26 cellular contexts compared by ENCODE assay signal in genomic region chr9:70060148-70060882, GRCh38. TPM values are rescaled to one million over a fixed set of nuclear protein-coding genes. Genes with fewer than 3 reads are reported as not detected.
DNase-seq lines count a peak whose midpoint lies in the region; ATAC-seq and TF ChIP-seq lines count a peak whose summit lies in the region.
"Had no signal": no experiment of that assay in that cellular context is flagged by ENCODE, and none has a peak within 500 bp of the region (broad histone marks: within the 10 kb centered on the region; RNA-seq: fewer than 3 reads in every experiment).

No MANE protein-coding gene starts in this region.

- ATAC-seq in heart right ventricle (no peak), left colon (no peak)
- ATAC-seq: Panc1 had no signal

- H3K27me3 ChIP-seq in left ventricle myocardium inferior (ENCODE audit: low read depth) (no peaks in the 10 kb centered on the region), heart right ventricle (no peaks in the 10 kb centered on the region), iPS-20b (ENCODE audit: insufficient read depth, low read length) (no peaks in the 10 kb centered on the region)
- H3K27me3 ChIP-seq: BLaER1 treated with 17β-estradiol and CSF1 and Interleukin-3, amounts not matched to agents 10 nM and 100 nM; SJCRH30 had no signal

- no peak overlapping the region; the same call in 1 of the 2 replicates for H3K9ac ChIP-seq in iPS-20b (ENCODE audit: low read depth, low read length)
- H3K9ac ChIP-seq: BLaER1 treated with 17β-estradiol and CSF1 and Interleukin-3, amounts not matched to agents 10 nM and 100 nM; KMS-11 had no signal

- peaks cover 39% of the 10 kb centered on the region for H3K4me1 Mint-ChIP-seq in osteocyte (ENCODE audit: unreplicated experiment)
- H3K4me1 Mint-ChIP-seq: CD4-positive, alpha-beta memory T cell had no signal

- DNase-seq in left ventricle myocardium inferior: no peak
- no peak for DNase-seq in heart right ventricle
- DNase-seq in osteocyte (ENCODE audit: extremely low spot score, unreplicated experiment): no peak
- no peak for DNase-seq in activated CD4-positive, alpha-beta T cell treated with anti-CD3 and anti-CD28 coated beads for 1 hour
- DNase-seq in SK-N-DZ (ENCODE audit: low spot score): no peak
- DNase-seq in hippocampal formation (lab: John Stamatoyannopoulos, UW): no peak
- no peak for DNase-seq in left colon
- DNase-seq: 8988T; Caco-2; CD4-positive, alpha-beta memory T cell; DMS 273 treated with DMSO at 0.1 percent for 48 hours; DND-41; HCEC 1CT; IMR-90; NCI-H1092 treated with DMSO at 0.1 percent for 48 hours; NCI-H1436 treated with DMSO at 0.1 percent for 48 hours; NCI-H2081 treated with DMSO at 0.1 percent for 48 hours; NCI-H2171 treated with DMSO at 0.1 percent for 48 hours; NCI-H524 treated with DMSO at 0.1 percent for 48 hours; NCI-H82; SJCRH30 had no signal

- no peak overlapping the region for H3K4me3 Mint-ChIP-seq in osteocyte (ENCODE audit: unreplicated experiment)
- H3K4me3 Mint-ChIP-seq: CD4-positive, alpha-beta memory T cell had no signal

- no peaks in the 10 kb centered on the region for H3K27me3 Mint-ChIP-seq in osteocyte (ENCODE audit: unreplicated experiment)

- TF ChIP-seq CTCF in left ventricle myocardium inferior (IDR thresholded peaks at IDR 0.05; ENCODE audit: borderline replicate concordance) (no peak), heart right ventricle (IDR thresholded peaks at IDR 0.05) (no peak), osteocyte (IDR thresholded peaks at IDR 0.05) (no peak)

- no peaks in the 10 kb centered on the region for H3K9me3 Mint-ChIP-seq in osteocyte (ENCODE audit: unreplicated experiment)
- H3K9me3 Mint-ChIP-seq: CD4-positive, alpha-beta memory T cell had no signal

- H3K4me3 ChIP-seq in left ventricle myocardium inferior (no peak overlapping the region), heart right ventricle (no peak overlapping the region), iPS-20b (ENCODE audit: low read length) (no peak overlapping the region)
- H3K4me3 ChIP-seq: BLaER1 treated with 17β-estradiol and CSF1 and Interleukin-3, amounts not matched to agents 10 nM and 100 nM; GM12878; SJCRH30 had no signal

- H3K27ac ChIP-seq in left ventricle myocardium inferior (replicated peaks): peak overlapping the region; percentile 51
- peak overlapping the region in 2 of 10 donors; percentile 15 to 46 for H3K27ac ChIP-seq in heart right ventricle
- peak overlapping the region; percentile 23 for H3K27ac ChIP-seq in iPS-20b (ENCODE audit: low read length)
- H3K27ac ChIP-seq: BLaER1 treated with 17β-estradiol and CSF1 and Interleukin-3, amounts not matched to agents 10 nM and 100 nM; KMS-11; SJCRH30 had no signal

- H3K9me3 ChIP-seq in left ventricle myocardium inferior (replicated peaks): no peaks in the 10 kb centered on the region
- no peaks in the 10 kb centered on the region for H3K9me3 ChIP-seq in heart right ventricle
- H3K9me3 ChIP-seq in iPS-20b (ENCODE audit: insufficient read depth, low read depth, low read length): peaks cover 5% of the 10 kb centered on the region; the same call in 1 of the 2 replicates
- H3K9me3 ChIP-seq: BLaER1 treated with 17β-estradiol and CSF1 and Interleukin-3, amounts not matched to agents 10 nM and 100 nM; Caco-2; SJCRH30 had no signal

- H3K27ac Mint-ChIP-seq in osteocyte (ENCODE audit: unreplicated experiment): peak overlapping the region; percentile 1
- H3K27ac Mint-ChIP-seq: CD4-positive, alpha-beta memory T cell had no signal

- no peaks in the 10 kb centered on the region for H3K36me3 Mint-ChIP-seq in osteocyte (ENCODE audit: unreplicated experiment)
- H3K36me3 Mint-ChIP-seq: CD4-positive, alpha-beta memory T cell had no signal

- H3K36me3 ChIP-seq in left ventricle myocardium inferior (no peaks in the 10 kb centered on the region), heart right ventricle (no peaks in the 10 kb centered on the region), iPS-20b (ENCODE audit: insufficient read depth, low read depth, low read length) (no peaks in the 10 kb centered on the region)
- H3K36me3 ChIP-seq: BLaER1 treated with 17β-estradiol and CSF1 and Interleukin-3, amounts not matched to agents 10 nM and 100 nM; SJCRH30 had no signal

- 53 to 65% methylated on average over 3 of the region's 3 CpGs for WGBS in heart right ventricle, 2 donors

- intact Hi-C loops in left ventricle myocardium inferior (cut with micrococcal nuclease): no loop called here
- intact Hi-C loops in heart right ventricle (cut with DNase I): no loop called here
- intact Hi-C loops in left colon (cut with DNase I, micrococcal nuclease): no loop called here

- H3K4me1 ChIP-seq in left ventricle myocardium inferior (peaks cover 31% of the 10 kb centered on the region), heart right ventricle (peaks cover 0 to 46% (median 0%) of the 10 kb centered on the region in 9 donors), iPS-20b (ENCODE audit: insufficient read depth, low read length) (peaks cover 13% of the 10 kb centered on the region)
- H3K4me1 ChIP-seq: Caco-2, SJCRH30 had no signal

RNA-seq across cellular contexts. Expression of gene MAMDC2, which starts 16.7 kb away (rescaled TPM):
- 9.0 TPM for total RNA-seq in left ventricle myocardium inferior
- total RNA-seq in heart right ventricle: 10 to 100 TPM in 3 of 10 donors, 1 to 10 TPM in 7; 2.3 to 11.8 (median 5.0) TPM
- 1 to 10 TPM; 6.5 to 7.3 TPM for polyA plus RNA-seq in heart right ventricle
- total RNA-seq in osteocyte: 11.3 and 11.8 TPM in 2 replicates
- polyA plus RNA-seq in SK-N-DZ (2014; cell fraction: cytosol; rRNA removed): 1.4 and 1.9 TPM in 2 replicates
- 1.6 and 2.5 TPM in 2 replicates for polyA plus RNA-seq in SK-N-DZ (2014; cell fraction: nucleus; rRNA removed)
- 10 to 100 TPM in 1 of 2 donors, 1 to 10 TPM in 1; 4.6 to 12.7 TPM for total RNA-seq in left colon
- total RNA-seq: Caco-2; CD4-positive, alpha-beta memory T cell; GM12878 had no signal
- polyA plus RNA-seq: CD4-positive, alpha-beta memory T cell had no signal
